Comparison of ENCODE assay signal across 25 cellular contexts in the genomic region with DNA sequence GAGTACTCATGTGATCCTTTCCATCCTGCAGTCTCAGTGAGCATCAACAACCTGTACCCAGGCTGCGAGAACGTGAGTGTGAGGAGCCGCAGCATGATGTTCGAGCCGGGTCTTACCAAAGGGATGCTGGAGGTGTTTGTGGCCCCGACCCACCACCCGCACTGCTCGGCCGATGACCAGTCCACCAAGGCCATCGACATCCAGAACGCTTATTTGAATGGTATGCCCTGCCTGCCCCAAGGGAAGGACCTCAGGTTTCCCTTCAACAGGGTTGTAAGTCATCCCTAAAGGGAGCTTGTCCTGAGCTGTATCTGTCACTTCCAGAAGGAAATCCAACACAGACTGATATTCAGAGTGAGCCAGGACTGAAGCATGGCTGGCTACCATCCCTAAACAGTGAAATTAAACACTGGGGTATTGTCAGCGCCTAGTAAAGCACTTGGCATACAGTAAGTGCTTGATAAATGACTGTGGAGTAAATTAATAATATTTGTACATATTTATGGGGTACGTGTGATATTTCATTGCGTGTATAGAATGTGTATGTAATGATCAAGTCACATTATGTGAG. TPM values are rescaled to one million over a fixed set of nuclear protein-coding genes. Genes with fewer than 3 reads are reported as not detected.
A peak's percentile ranks its signal among the peaks of the same experiment; 100 is the strongest.
DNase-seq lines count a peak whose midpoint lies in the region; ATAC-seq, FAIRE-seq and TF ChIP-seq lines count a peak whose summit lies in the region.
"Had no signal": no experiment of that assay in that cellular context is flagged by ENCODE, and none has a peak within 500 bp of the region (broad histone marks: within the 10 kb centered on the region; RNA-seq: fewer than 3 reads in every experiment).

No MANE protein-coding gene starts in this region.

- H3K27me3 ChIP-seq in liver (ENCODE audit: control insufficient read depth in 4 of 4, insufficient read depth in 4 of 4, low read length in 3 of 4) (no peaks in the 10 kb centered on the region), HepG2 (ENCODE audit: control insufficient read depth in 1 of 2, insufficient read depth in 2 of 2, low read length in 2 of 2) (no peaks in the 10 kb centered on the region), left lung (no peaks in the 10 kb centered on the region), tibial nerve (no peaks in the 10 kb centered on the region)
- H3K27me3 ChIP-seq: ascending aorta, heart left ventricle had no signal

- no peak for TF ChIP-seq EP300 in HepG2 (IDR thresholded peaks at IDR 0.05; ENCODE audit: low read depth in 2 of 2, low read length in 2 of 2)
- no peak for TF ChIP-seq EP300 in HepG2 (CRISPR knock-in tag; IDR thresholded peaks at IDR 0.05; ENCODE audit: borderline replicate concordance)
- TF ChIP-seq EP300 in tibial nerve (IDR thresholded peaks at IDR 0.05) = no peak

- TF ChIP-seq POLR2A in HepG2 (IDR thresholded peaks at IDR 0.05; ENCODE audit: insufficient read depth in 1 of 2, low read depth in 2 of 2, low read length in 2 of 2) (no peak), tibial nerve (IDR thresholded peaks at IDR 0.05) (no peak)

- TF ChIP-seq RAD21 in liver (IDR thresholded peaks at IDR 0.05) = no peak
- no peak for TF ChIP-seq RAD21 in HepG2 (CRISPR knock-in tag; IDR thresholded peaks at IDR 0.05)

- peaks cover 0 to 27% (median 12%) of the 10 kb centered on the region in 4 donors for H3K4me1 ChIP-seq in liver (ENCODE audit: control insufficient read depth in 4 of 4, insufficient read depth in 4 of 4, low read length in 3 of 4)
- H3K4me1 ChIP-seq in HepG2 (ENCODE audit: insufficient read depth, low read length) = no peaks in the 10 kb centered on the region
- H3K4me1 ChIP-seq in left lung = peaks cover 8 to 19% of the 10 kb centered on the region in 2 donors
- H3K4me1 ChIP-seq in tibial nerve = peaks cover 0 to 23% (median 5%) of the 10 kb centered on the region in 4 donors
- H3K4me1 ChIP-seq: ascending aorta, parathyroid adenoma had no signal

- H3K4me2 ChIP-seq in HepG2 (ENCODE audit: low read depth, low read length) = no peak overlapping the region

- no peak overlapping the region for H3K4me3 ChIP-seq in liver (ENCODE audit: low read depth in 1 of 3, low read length in 3 of 3)
- H3K4me3 ChIP-seq in HepG2 (replicated peaks in 1 of 3; ENCODE audit: insufficient read depth in 1 of 3, low read depth in 2 of 3, low read length in 3 of 3) = no peak overlapping the region
- H3K4me3 ChIP-seq in left lung = no peak overlapping the region
- no peak overlapping the region for H3K4me3 ChIP-seq in tibial nerve
- H3K4me3 ChIP-seq: ascending aorta, heart left ventricle, lung had no signal

- H3K9me3 ChIP-seq in liver (ENCODE audit: control insufficient read depth in 4 of 4, low read length in 3 of 4) = no peaks in the 10 kb centered on the region
- no peaks in the 10 kb centered on the region for H3K9me3 ChIP-seq in HepG2 (ENCODE audit: low read length)
- no peaks in the 10 kb centered on the region for H3K9me3 ChIP-seq in left lung
- no peaks in the 10 kb centered on the region for H3K9me3 ChIP-seq in tibial nerve
- H3K9me3 ChIP-seq: ascending aorta had no signal

- CTCF ChIA-PET in HepG2 (lab: Yijun Ruan, JAX; ENCODE audit: low intra/inter-chr PET ratio, low total read pairs) = interaction anchor here (0.6 kb wide), 1 partner anchor 20 kb away, joined by 3 read pairs; no protein-coding TSS in a partner anchor

- BruUV-seq in HepG2 (replicated peaks; lab: Mats Ljungman, UMichigan) = no TSS peak

- intact Hi-C loops in HepG2 (cut with micrococcal nuclease; ENCODE audit: unreplicated experiment) = loop anchor here (10.0 kb wide), 1 partner anchor 358 kb away; no protein-coding TSS in a partner anchor
- intact Hi-C loops in left lung (cut with DNase I) = loop anchor here in 1 of 2 donors (10.0 kb wide), 1 partner anchor 128 kb away; no protein-coding TSS in a partner anchor

- H4K20me1 ChIP-seq in HepG2 (ENCODE audit: insufficient read depth, low read length) = 0 out of 2 replicates have a peak, but pooled peaks cover 3% of the 10 kb centered on the region

- ATAC-seq in HepG2 = no peak
- ATAC-seq in left lung = no peak
- ATAC-seq: HCT116 had no signal

- no peak for TF ChIP-seq CTCF in liver (IDR thresholded peaks at IDR 0.05; ENCODE audit: low read depth, low read length, missing input control)
- TF ChIP-seq CTCF in HepG2 (CRISPR knock-in tag; IDR thresholded peaks at IDR 0.05) = no peak
- TF ChIP-seq CTCF in left lung (IDR thresholded peaks at IDR 0.05) = no peak
- no peak for TF ChIP-seq CTCF in tibial nerve (IDR thresholded peaks at IDR 0.05)

- H3K9ac ChIP-seq in liver (ENCODE audit: low read depth in 1 of 2, low read length in 2 of 2) (no peak overlapping the region), HepG2 (ENCODE audit: insufficient read depth, low read depth, low read length) (no peak overlapping the region)
- H3K9ac ChIP-seq: parathyroid adenoma had no signal

- DNase-seq in HepG2 (ENCODE audit: low spot score) = no peak
- DNase-seq in left lung = peak in 1 of 2 donors; percentile 59
- peak; percentile 73 for DNase-seq in pons (ENCODE audit: low spot score)
- no peak for DNase-seq in NCI-H1092 treated with DMSO at 0.1 percent for 48 hours (lab: John Stamatoyannopoulos, UW)
- DNase-seq in SW480 (ENCODE audit: low spot score) = no peak
- DNase-seq in DMS114 treated with DMSO at 0.1 percent for 48 hours (lab: John Stamatoyannopoulos, UW; ENCODE audit: unreplicated experiment) = no peak
- no peak for DNase-seq in tibial nerve (ENCODE audit: low spot score in 2 of 2)
- DNase-seq: 8988T; activated CD4-positive, alpha-beta T cell treated with anti-CD3 and anti-CD28 coated beads for 4 hours; activated effector memory CD4-positive, alpha-beta T cell treated with Interleukin-2 at 50 U/mL for 16 hours; CD4-positive, alpha-beta memory T cell; Karpas-422; NCI-H446; NCI-H774; stimulated activated CD4-positive, alpha-beta T cell treated with anti-CD3 and anti-CD28 coated beads, Interleukin-4, amount 100 ng/mL, for 1 hour; SW 1271; T1000 had no signal

- peak overlapping the region; percentile 26 to 61 for H3K27ac ChIP-seq in liver (ENCODE audit: low read depth in 1 of 2, low read length in 2 of 2)
- no peak overlapping the region for H3K27ac ChIP-seq in HepG2 (ENCODE audit: extremely low read length, insufficient read depth, low read length)
- peak overlapping the region; percentile 13 to 65 for H3K27ac ChIP-seq in left lung
- H3K27ac ChIP-seq in tibial nerve = peak overlapping the region in 1 of 4 donors; percentile 36
- H3K27ac ChIP-seq: ascending aorta, parathyroid adenoma, VCaP had no signal

- no peaks in the 10 kb centered on the region for H3K79me2 ChIP-seq in HepG2 (ENCODE audit: insufficient read depth, low read length)
- H3K79me2 ChIP-seq: parathyroid adenoma had no signal

- POLR2A ChIA-PET in HepG2 (lab: Yijun Ruan, JAX) = no interaction called here

- in situ Hi-C loops in HepG2 (cut with HindIII; ENCODE audit: extremely low pct_ligation_motif_present, low pct_unique_long_range_greater_than_20kb) = no loop called here

- 83% methylated on average over 14 of the region's 14 CpGs for WGBS in liver
- WGBS in HepG2 (ENCODE audit: low lambda C conversion rate) = 100% methylated on average over 7 of the region's 14 CpGs
- WGBS in tibial nerve, 2 donors = 91 to 93% methylated on average over 14 of the region's 14 CpGs

- no peak overlapping the region for H2AFZ ChIP-seq in HepG2 (ENCODE audit: low read length)
- H2AFZ ChIP-seq: parathyroid adenoma had no signal

- H3K36me3 ChIP-seq in liver (ENCODE audit: control insufficient read depth in 4 of 4, insufficient read depth in 3 of 4, low read depth in 1 of 4, low read length in 3 of 4) = peaks cover 0 to 24% (median 5%) of the 10 kb centered on the region in 4 donors
- peaks cover 16 to 47% of the 10 kb centered on the region in 2 experiments for H3K36me3 ChIP-seq in HepG2 (replicated peaks in 1 of 2; ENCODE audit: control insufficient read depth in 1 of 2, insufficient read depth in 2 of 2, low read length in 2 of 2)
- H3K36me3 ChIP-seq in left lung = peaks cover 0 to 31% of the 10 kb centered on the region in 2 donors
- H3K36me3 ChIP-seq in tibial nerve = peaks cover 0 to 10% (median 0%) of the 10 kb centered on the region in 3 donors
- H3K36me3 ChIP-seq: ascending aorta had no signal

- no peak for FAIRE-seq in HepG2 (lab: Jason Lieb, UNC)
- FAIRE-seq: colon had no signal

TF ChIP-seq in HepG2, 621 proteins besides CTCF, POLR2A, EP300 and RAD21 (continues in another document):
- TF ChIP-seq U2AF1 (optimal IDR thresholded peaks at IDR 0.05; ENCODE audit: low read depth, low read length) (no peak), TRIM24 (CRISPR knock-in tag; IDR thresholded peaks at IDR 0.05) (no peak), MAFK (conservative IDR thresholded peaks at IDR 0.05 in 1 of 2, IDR thresholded peaks at IDR 0.05 in 1 of 2; ENCODE audit: low read length in 2 of 2) (no peak), ZNF367 (CRISPR knock-in tag; IDR thresholded peaks at IDR 0.05; ENCODE audit: borderline replicate concordance) (no peak), SCMH1 (CRISPR knock-in tag; IDR thresholded peaks at IDR 0.05; ENCODE audit: borderline replicate concordance) (no peak)

RNA-seq across cellular contexts. Expression of gene CTSL, which starts 39.3 kb away (rescaled TPM):
- total RNA-seq in liver (100 to 1,000 TPM; 156 to 193 TPM), HepG2 (2016; rRNA removed; fragmentation: Illumina TruSeq; extraction: Trizol) (40.0 and 78.1 TPM in 2 replicates), left lung (100 to 1,000 TPM; 180 to 565 TPM), tibial nerve (100 to 1,000 TPM in 2 of 4 donors, 10 to 100 TPM in 2; 77.7 to 181 (median 100) TPM)
- polyA plus RNA-seq in liver (100 to 1,000 TPM; 167 to 210 TPM), HepG2 (2011; rRNA removed) (83.8 and 113 TPM in 2 replicates)
- total RNA-seq in HepG2 (2016; cell fraction: cytosol; rRNA removed; fragmentation: Illumina TruSeq; extraction: Trizol; ENCODE audit: low read depth) = 3.8 and 5.8 TPM in 2 replicates
- total RNA-seq in HepG2 (2016; cell fraction: insoluble cytoplasmic fraction; rRNA removed; fragmentation: Illumina TruSeq; extraction: Trizol) = 40.5 and 78.7 TPM in 2 replicates
- total RNA-seq in HepG2 (2016; cell fraction: membrane; rRNA removed; fragmentation: Illumina TruSeq; extraction: Trizol) = 8.0 and 8.5 TPM in 2 replicates
- 52.9 and 63.4 TPM in 2 replicates for total RNA-seq in HepG2 (2016; cell fraction: nucleus; rRNA removed; fragmentation: Illumina TruSeq; extraction: Trizol)
- 73.7 and 84.1 TPM in 2 replicates for polyA plus RNA-seq in HepG2 (2011; cell fraction: cytosol; rRNA removed)
- polyA plus RNA-seq in HepG2 (2011; cell fraction: nucleus; rRNA removed) = 20.1 and 27.7 TPM in 2 replicates
- polyA plus RNA-seq in HepG2 (2012) = 48.9 and 56.9 TPM in 2 replicates
- polyA plus RNA-seq in HepG2 (2016; cell fraction: cytosol; fragmentation: Illumina TruSeq; extraction: Trizol; ENCODE audit: low read depth) = 4.8 and 5.2 TPM in 2 replicates
- polyA plus RNA-seq in HepG2 (2016; cell fraction: insoluble cytoplasmic fraction; fragmentation: Illumina TruSeq; extraction: Trizol; ENCODE audit: low read depth) = 36.0 and 42.5 TPM in 2 replicates
- 5.3 and 5.5 TPM in 2 replicates for polyA plus RNA-seq in HepG2 (2016; cell fraction: membrane; fragmentation: Illumina TruSeq; extraction: Trizol; ENCODE audit: low read depth)
- polyA plus RNA-seq in HepG2 (2016; cell fraction: nucleus; fragmentation: Illumina TruSeq; extraction: Trizol; ENCODE audit: insufficient read depth, low read depth) = 85.9 and 86.3 TPM in 2 replicates
- 18.9 and 34.3 TPM in 2 replicates for polyA minus RNA-seq in HepG2 (2011; rRNA and poly(A)+ RNA removed; ENCODE audit: low replicate concordance)
- polyA minus RNA-seq in HepG2 (2011; cell fraction: cytosol; rRNA and poly(A)+ RNA removed) = 21.2 and 31.1 TPM in 2 replicates
- 11.2 and 15.9 TPM in 2 replicates for polyA minus RNA-seq in HepG2 (2011; cell fraction: nucleus; rRNA and poly(A)+ RNA removed)
